ENCODE assay signal across 1 cellular context in the genomic region with DNA sequence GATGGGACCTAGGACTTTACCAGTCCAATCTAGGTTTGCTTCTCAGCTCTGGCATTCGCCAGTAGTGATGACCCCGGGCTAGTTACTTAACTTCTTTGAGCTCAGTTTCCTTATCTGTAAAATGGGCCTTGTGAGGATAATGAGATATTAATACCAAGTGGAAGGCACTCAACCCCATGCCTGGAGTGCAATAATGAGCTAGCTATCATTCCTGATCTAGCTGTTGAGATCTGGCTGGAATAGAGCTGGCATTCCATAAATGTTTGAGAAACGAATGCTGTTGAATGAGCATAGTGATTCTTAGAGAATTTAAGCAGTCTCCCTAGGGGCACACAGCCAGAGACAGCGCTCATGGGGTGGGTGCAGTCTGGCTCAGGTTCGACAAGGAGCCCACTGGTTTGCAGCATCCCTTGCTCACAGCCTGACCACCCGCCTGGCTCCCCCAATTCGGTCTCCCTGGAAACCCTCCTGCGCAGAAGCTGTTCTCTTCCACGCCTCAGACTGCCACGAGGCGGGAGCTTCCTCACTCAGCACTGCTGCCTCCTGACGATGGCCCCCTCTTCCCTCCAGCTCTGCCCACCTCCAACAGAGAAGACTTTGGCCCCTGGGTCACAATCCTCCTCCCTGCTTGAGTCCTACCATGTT.
TF ChIP-seq lines count a peak whose summit lies in the region.

No MANE protein-coding gene starts in this region.

TF ChIP-seq in IMR-90, 13 proteins besides CTCF, POLR2A, EP300 and RAD21:
- TF ChIP-seq FOS (IDR thresholded peaks at IDR 0.05; ENCODE audit: low read depth, low read length) (no peak), CHD1 (IDR thresholded peaks at IDR 0.05; ENCODE audit: low read depth, low read length) (no peak), BHLHE40 (IDR thresholded peaks at IDR 0.05; ENCODE audit: low read depth, low read length) (no peak), CEBPB (IDR thresholded peaks at IDR 0.05; ENCODE audit: low read depth, low read length) (no peak), RFX5 (IDR thresholded peaks at IDR 0.05; ENCODE audit: low read depth, low read length) (no peak), MXI1 (IDR thresholded peaks at IDR 0.05; ENCODE audit: borderline replicate concordance, low read depth, low read length) (no peak), MAZ (IDR thresholded peaks at IDR 0.05; ENCODE audit: borderline replicate concordance, low read depth, low read length) (no peak), SMC3 (IDR thresholded peaks at IDR 0.05; ENCODE audit: low read depth, low read length) (no peak), RCOR1 (IDR thresholded peaks at IDR 0.05; ENCODE audit: insufficient replicate concordance, low read length) (no peak)
